Comparison of ENCODE assay signal across 14 cellular contexts in genomic region chr6:54100411-54101006, GRCh38.
DNase-seq lines count a peak whose midpoint lies in the region; ATAC-seq lines count a peak whose summit lies in the region.
"Had no signal": no experiment of that assay in that cellular context is flagged by ENCODE, and none has a peak within 500 bp of the region (broad histone marks: within the 10 kb centered on the region; RNA-seq: fewer than 3 reads in every experiment).

No MANE protein-coding gene starts in this region.

- no peak overlapping the region for H3K9ac ChIP-seq in endocrine pancreas (ENCODE audit: control insufficient read depth, insufficient read depth, low read length)
- H3K9ac ChIP-seq: BLaER1 treated with 17β-estradiol and CSF1 and Interleukin-3, amounts not matched to agents 10 nM and 100 nM had no signal

- ATAC-seq in GM19025 (IDR thresholded peaks at IDR 0.05; ENCODE audit: low read depth, unreplicated experiment): peak; percentile 80
- ATAC-seq in GM21786 (IDR thresholded peaks at IDR 0.05; ENCODE audit: unreplicated experiment): peak; percentile 73
- ATAC-seq in HG03175 (IDR thresholded peaks at IDR 0.05; ENCODE audit: unreplicated experiment): peak; percentile 93
- ATAC-seq: sciatic nerve had no signal

- H3K36me3 ChIP-seq in endocrine pancreas (ENCODE audit: control insufficient read depth, insufficient read depth, low read length): no peaks in the 10 kb centered on the region
- H3K36me3 ChIP-seq: BLaER1 treated with 17β-estradiol and CSF1 and Interleukin-3, amounts not matched to agents 10 nM and 100 nM had no signal

- peaks cover 14% of the 10 kb centered on the region for H3K4me1 ChIP-seq in endocrine pancreas (ENCODE audit: control insufficient read depth, insufficient read depth, low read length)
- H3K4me1 ChIP-seq: BLaER1 treated with 17β-estradiol and CSF1 and Interleukin-3, amounts not matched to agents 10 nM and 100 nM had no signal

- no peaks in the 10 kb centered on the region for H3K9me3 ChIP-seq in endocrine pancreas (ENCODE audit: control insufficient read depth, low read length)

- DNase-seq in OCI-M2 (lab: John Stamatoyannopoulos, UW; ENCODE audit: unreplicated experiment) (no peak), GDM1 (lab: John Stamatoyannopoulos, UW) (no peak), iPS-NIHi11 (ENCODE audit: low spot score) (no peak)
- DNase-seq: activated B cell treated with CpG ODN at 0.5 μM for 24 hours; activated naive CD4-positive, alpha-beta T cell treated with anti-CD3 and anti-CD28 coated beads, Interleukin-2, amount 50 U/mL, for 16 hours; H7; NCI-H187 treated with DMSO at 0.1 percent for 48 hours; stimulated activated CD4-positive, alpha-beta T cell treated with anti-CD3 and anti-CD28 coated beads, Interleukin-4, amount 100 ng/mL, for 24 hours had no signal

- H3K27me3 ChIP-seq in endocrine pancreas (ENCODE audit: control insufficient read depth, insufficient read depth, low read length): no peaks in the 10 kb centered on the region
- H3K27me3 ChIP-seq: BLaER1 treated with 17β-estradiol and CSF1 and Interleukin-3, amounts not matched to agents 10 nM and 100 nM had no signal

- peak overlapping the region; percentile 79 for H3K4me3 ChIP-seq in endocrine pancreas (ENCODE audit: control insufficient read depth, insufficient read depth, low read length)
- H3K4me3 ChIP-seq: BLaER1 treated with 17β-estradiol and CSF1 and Interleukin-3, amounts not matched to agents 10 nM and 100 nM had no signal
